1 cellular context compared by ENCODE assay signal in the genomic region with DNA sequence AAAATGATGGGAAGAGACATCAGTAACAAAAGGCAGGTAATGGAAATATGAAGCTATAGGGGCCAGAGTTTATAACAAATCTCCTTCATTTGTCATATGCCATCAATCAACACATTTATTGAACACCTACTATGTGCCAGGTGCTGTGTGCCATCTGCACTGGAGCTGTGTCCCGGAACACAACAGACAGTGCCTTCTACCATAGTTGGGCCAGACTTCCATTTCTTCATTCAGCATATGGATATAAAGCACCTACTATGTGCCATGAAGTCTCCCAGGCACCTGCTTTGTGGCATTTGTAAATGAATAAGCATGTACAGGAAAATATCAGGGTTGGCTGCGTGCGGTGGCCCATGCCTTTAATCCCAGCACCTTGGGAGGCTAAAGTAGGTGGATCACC.
TF ChIP-seq lines count a peak whose summit lies in the region.

No MANE protein-coding gene starts in this region.

TF ChIP-seq in GM12878, 131 proteins besides CTCF, POLR2A, EP300 and RAD21 (continued from another document):
- TF ChIP-seq ZNF592 (IDR thresholded peaks at IDR 0.05): no peak
